1 cellular context compared by ENCODE assay signal in the genomic region with DNA sequence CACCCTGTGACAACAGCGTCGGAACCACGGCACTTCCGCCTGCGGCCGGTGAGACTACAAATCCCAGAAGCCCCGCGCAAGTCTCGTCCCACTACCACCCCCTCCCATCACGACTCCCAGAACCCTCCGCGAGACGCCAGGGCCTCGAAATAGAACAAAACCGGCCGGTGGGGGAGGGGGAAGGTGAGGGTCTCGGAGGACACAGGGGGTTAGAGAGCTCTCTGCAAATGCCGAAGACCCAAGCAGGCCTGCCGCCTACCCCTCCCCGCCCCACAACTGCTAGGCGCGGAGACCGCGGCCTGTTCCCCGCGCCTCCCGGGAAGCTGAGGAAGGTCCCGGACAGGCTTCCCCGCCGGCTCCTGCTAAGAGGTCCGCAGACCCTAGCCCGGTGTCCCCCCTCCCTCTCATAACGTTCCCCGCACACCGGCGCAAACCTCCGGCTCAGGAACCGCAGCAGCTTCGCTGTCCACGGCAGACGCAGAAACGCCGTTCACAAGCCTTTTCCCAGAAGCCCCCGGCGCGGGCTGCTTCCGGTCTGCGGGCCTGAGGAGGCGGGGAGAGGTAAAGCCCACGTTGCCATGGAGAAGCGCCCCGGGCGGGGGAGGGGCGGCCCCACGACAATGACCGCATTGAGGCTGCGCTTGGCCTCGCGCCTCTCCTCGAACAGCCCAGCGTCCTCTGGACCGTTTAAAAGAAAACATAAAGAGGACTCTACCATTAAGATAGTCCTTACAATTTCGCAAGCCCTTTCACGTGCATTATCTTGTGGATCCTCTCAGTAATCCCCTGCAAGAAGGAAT.
TF ChIP-seq lines count a peak whose summit lies in the region.

A gene (minus strand): TSS at position 485 of the 800 bp plus-strand sequence. CDS start 3,770 bp downstream, outside the sequence.

TF ChIP-seq in HepG2, 621 proteins besides CTCF, POLR2A, EP300 and RAD21 (continued from another document and continues in another):
- TF ChIP-seq, protein P1, sequence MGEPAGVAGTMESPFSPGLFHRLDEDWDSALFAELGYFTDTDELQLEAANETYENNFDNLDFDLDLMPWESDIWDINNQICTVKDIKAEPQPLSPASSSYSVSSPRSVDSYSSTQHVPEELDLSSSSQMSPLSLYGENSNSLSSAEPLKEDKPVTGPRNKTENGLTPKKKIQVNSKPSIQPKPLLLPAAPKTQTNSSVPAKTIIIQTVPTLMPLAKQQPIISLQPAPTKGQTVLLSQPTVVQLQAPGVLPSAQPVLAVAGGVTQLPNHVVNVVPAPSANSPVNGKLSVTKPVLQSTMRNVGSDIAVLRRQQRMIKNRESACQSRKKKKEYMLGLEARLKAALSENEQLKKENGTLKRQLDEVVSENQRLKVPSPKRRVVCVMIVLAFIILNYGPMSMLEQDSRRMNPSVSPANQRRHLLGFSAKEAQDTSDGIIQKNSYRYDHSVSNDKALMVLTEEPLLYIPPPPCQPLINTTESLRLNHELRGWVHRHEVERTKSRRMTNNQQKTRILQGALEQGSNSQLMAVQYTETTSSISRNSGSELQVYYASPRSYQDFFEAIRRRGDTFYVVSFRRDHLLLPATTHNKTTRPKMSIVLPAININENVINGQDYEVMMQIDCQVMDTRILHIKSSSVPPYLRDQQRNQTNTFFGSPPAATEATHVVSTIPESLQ (CRISPR knock-in tag; conservative IDR thresholded peaks at IDR 0.05), result no peak
- TF ChIP-seq, protein P2, sequence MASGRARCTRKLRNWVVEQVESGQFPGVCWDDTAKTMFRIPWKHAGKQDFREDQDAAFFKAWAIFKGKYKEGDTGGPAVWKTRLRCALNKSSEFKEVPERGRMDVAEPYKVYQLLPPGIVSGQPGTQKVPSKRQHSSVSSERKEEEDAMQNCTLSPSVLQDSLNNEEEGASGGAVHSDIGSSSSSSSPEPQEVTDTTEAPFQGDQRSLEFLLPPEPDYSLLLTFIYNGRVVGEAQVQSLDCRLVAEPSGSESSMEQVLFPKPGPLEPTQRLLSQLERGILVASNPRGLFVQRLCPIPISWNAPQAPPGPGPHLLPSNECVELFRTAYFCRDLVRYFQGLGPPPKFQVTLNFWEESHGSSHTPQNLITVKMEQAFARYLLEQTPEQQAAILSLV (CRISPR knock-in tag; IDR thresholded peaks at IDR 0.05; ENCODE audit: borderline replicate concordance), result peak; percentile 51; the same call in 1 of the 2 replicates
- TF ChIP-seq ZNF562 (CRISPR knock-in tag; IDR thresholded peaks at IDR 0.05; ENCODE audit: borderline replicate concordance) (no peak), ZNF468 (CRISPR knock-in tag; IDR thresholded peaks at IDR 0.05) (no peak), SMC3 (IDR thresholded peaks at IDR 0.05; ENCODE audit: low read length) (no peak), ZNF557 (CRISPR knock-in tag; IDR thresholded peaks at IDR 0.05) (0 out of 2 replicates have a peak, but pooled peaks have one; percentile 43), ZNF670 (CRISPR knock-in tag; IDR thresholded peaks at IDR 0.05; ENCODE audit: borderline replicate concordance) (0 out of 2 replicates have a peak, but pooled peaks have one; percentile 56), MEIS1 (CRISPR knock-in tag; IDR thresholded peaks at IDR 0.05; ENCODE audit: borderline replicate concordance) (peak; percentile 93), ZNF549 (CRISPR knock-in tag; IDR thresholded peaks at IDR 0.05) (no peak), BRD4 (CRISPR knock-in tag; IDR thresholded peaks at IDR 0.05) (peak; percentile 70), ZNF550 (CRISPR knock-in tag; IDR thresholded peaks at IDR 0.05; ENCODE audit: borderline replicate concordance) (no peak), ZNF780A (CRISPR knock-in tag; IDR thresholded peaks at IDR 0.05) (no peak), PHF8 (CRISPR knock-in tag; IDR thresholded peaks at IDR 0.05) (peak; percentile 94), MAF1 (CRISPR knock-in tag; IDR thresholded peaks at IDR 0.05; ENCODE audit: borderline replicate concordance) (peak; percentile 39; the same call in 1 of the 2 replicates), SKI (IDR thresholded peaks at IDR 0.05; ENCODE audit: partially characterized antibody) (peak; percentile 25), ZSCAN21 (CRISPR knock-in tag; IDR thresholded peaks at IDR 0.05; ENCODE audit: borderline replicate concordance) (no peak), ZMAT3 (CRISPR knock-in tag; conservative IDR thresholded peaks at IDR 0.05) (peak; percentile 44; the same call in 1 of the 2 replicates), SMAD3 (CRISPR knock-in tag; IDR thresholded peaks at IDR 0.05) (peak; percentile 51), ZBTB20 (CRISPR knock-in tag; IDR thresholded peaks at IDR 0.05; ENCODE audit: borderline replicate concordance, low read depth) (peak; percentile 35; the same call in 1 of the 2 replicates), HDAC1 (CRISPR knock-in tag; IDR thresholded peaks at IDR 0.05) (peak; percentile 67), BORCS8-MEF2B (CRISPR knock-in tag; IDR thresholded peaks at IDR 0.05) (no peak), ZNF44 (CRISPR knock-in tag; IDR thresholded peaks at IDR 0.05) (peak; percentile 30; the same call in 1 of the 2 replicates), SOX13 (IDR thresholded peaks at IDR 0.05) (no peak), SOX13 (CRISPR knock-in tag; conservative IDR thresholded peaks at IDR 0.05 in 1 of 2, IDR thresholded peaks at IDR 0.05 in 1 of 2) (peak in 1 of 2 experiments; percentile 76; a peak in 2 of 4 replicates), IRF2 (CRISPR knock-in tag; IDR thresholded peaks at IDR 0.05) (0 out of 2 replicates have a peak, but pooled peaks have one; percentile 66), TCF7 (IDR thresholded peaks at IDR 0.05; ENCODE audit: low read depth) (no peak), ZNF451 (CRISPR knock-in tag; IDR thresholded peaks at IDR 0.05) (no peak)
- TF ChIP-seq, protein P3, sequence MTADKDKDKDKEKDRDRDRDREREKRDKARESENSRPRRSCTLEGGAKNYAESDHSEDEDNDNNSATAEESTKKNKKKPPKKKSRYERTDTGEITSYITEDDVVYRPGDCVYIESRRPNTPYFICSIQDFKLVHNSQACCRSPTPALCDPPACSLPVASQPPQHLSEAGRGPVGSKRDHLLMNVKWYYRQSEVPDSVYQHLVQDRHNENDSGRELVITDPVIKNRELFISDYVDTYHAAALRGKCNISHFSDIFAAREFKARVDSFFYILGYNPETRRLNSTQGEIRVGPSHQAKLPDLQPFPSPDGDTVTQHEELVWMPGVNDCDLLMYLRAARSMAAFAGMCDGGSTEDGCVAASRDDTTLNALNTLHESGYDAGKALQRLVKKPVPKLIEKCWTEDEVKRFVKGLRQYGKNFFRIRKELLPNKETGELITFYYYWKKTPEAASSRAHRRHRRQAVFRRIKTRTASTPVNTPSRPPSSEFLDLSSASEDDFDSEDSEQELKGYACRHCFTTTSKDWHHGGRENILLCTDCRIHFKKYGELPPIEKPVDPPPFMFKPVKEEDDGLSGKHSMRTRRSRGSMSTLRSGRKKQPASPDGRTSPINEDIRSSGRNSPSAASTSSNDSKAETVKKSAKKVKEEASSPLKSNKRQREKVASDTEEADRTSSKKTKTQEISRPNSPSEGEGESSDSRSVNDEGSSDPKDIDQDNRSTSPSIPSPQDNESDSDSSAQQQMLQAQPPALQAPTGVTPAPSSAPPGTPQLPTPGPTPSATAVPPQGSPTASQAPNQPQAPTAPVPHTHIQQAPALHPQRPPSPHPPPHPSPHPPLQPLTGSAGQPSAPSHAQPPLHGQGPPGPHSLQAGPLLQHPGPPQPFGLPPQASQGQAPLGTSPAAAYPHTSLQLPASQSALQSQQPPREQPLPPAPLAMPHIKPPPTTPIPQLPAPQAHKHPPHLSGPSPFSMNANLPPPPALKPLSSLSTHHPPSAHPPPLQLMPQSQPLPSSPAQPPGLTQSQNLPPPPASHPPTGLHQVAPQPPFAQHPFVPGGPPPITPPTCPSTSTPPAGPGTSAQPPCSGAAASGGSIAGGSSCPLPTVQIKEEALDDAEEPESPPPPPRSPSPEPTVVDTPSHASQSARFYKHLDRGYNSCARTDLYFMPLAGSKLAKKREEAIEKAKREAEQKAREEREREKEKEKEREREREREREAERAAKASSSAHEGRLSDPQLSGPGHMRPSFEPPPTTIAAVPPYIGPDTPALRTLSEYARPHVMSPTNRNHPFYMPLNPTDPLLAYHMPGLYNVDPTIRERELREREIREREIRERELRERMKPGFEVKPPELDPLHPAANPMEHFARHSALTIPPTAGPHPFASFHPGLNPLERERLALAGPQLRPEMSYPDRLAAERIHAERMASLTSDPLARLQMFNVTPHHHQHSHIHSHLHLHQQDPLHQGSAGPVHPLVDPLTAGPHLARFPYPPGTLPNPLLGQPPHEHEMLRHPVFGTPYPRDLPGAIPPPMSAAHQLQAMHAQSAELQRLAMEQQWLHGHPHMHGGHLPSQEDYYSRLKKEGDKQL (CRISPR knock-in tag; IDR thresholded peaks at IDR 0.05; ENCODE audit: low read depth), result peak; percentile 25; the same call in 1 of the 2 replicates
- TF ChIP-seq, protein P4, sequence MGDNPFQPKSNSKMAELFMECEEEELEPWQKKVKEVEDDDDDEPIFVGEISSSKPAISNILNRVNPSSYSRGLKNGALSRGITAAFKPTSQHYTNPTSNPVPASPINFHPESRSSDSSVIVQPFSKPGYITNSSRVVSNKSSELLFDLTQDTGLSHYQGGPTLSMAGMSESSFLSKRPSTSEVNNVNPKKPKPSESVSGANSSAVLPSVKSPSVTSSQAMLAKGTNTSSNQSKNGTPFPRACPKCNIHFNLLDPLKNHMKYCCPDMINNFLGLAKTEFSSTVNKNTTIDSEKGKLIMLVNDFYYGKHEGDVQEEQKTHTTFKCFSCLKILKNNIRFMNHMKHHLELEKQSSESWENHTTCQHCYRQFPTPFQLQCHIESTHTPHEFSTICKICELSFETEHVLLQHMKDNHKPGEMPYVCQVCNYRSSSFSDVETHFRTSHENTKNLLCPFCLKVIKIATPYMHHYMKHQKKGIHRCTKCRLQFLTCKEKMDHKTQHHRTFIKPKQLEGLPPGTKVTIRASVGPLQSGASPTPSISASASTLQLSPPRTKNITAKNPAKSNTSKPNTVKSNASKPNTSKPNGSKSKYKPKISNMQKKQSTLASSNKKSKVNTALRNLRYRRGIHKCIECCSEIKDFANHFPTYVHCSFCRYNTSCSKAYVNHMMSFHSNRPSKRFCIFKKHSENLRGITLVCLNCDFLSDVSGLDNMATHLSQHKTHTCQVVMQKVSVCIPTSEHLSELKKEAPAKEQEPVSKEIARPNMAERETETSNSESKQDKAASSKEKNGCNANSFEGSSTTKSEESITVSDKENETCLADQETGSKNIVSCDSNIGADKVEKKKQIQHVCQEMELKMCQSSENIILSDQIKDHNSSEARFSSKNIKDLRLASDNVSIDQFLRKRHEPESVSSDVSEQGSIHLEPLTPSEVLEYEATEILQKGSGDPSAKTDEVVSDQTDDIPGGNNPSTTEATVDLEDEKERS (CRISPR knock-in tag; IDR thresholded peaks at IDR 0.05), result no peak
- TF ChIP-seq, protein P5, sequence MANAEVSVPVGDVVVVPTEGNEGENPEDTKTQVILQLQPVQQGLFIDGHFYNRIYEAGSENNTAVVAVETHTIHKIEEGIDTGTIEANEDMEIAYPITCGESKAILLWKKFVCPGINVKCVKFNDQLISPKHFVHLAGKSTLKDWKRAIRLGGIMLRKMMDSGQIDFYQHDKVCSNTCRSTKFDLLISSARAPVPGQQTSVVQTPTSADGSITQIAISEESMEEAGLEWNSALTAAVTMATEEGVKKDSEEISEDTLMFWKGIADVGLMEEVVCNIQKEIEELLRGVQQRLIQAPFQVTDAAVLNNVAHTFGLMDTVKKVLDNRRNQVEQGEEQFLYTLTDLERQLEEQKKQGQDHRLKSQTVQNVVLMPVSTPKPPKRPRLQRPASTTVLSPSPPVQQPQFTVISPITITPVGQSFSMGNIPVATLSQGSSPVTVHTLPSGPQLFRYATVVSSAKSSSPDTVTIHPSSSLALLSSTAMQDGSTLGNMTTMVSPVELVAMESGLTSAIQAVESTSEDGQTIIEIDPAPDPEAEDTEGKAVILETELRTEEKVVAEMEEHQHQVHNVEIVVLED (CRISPR knock-in tag; IDR thresholded peaks at IDR 0.05; ENCODE audit: borderline replicate concordance), result peak; percentile 82
- TF ChIP-seq, protein P6, sequence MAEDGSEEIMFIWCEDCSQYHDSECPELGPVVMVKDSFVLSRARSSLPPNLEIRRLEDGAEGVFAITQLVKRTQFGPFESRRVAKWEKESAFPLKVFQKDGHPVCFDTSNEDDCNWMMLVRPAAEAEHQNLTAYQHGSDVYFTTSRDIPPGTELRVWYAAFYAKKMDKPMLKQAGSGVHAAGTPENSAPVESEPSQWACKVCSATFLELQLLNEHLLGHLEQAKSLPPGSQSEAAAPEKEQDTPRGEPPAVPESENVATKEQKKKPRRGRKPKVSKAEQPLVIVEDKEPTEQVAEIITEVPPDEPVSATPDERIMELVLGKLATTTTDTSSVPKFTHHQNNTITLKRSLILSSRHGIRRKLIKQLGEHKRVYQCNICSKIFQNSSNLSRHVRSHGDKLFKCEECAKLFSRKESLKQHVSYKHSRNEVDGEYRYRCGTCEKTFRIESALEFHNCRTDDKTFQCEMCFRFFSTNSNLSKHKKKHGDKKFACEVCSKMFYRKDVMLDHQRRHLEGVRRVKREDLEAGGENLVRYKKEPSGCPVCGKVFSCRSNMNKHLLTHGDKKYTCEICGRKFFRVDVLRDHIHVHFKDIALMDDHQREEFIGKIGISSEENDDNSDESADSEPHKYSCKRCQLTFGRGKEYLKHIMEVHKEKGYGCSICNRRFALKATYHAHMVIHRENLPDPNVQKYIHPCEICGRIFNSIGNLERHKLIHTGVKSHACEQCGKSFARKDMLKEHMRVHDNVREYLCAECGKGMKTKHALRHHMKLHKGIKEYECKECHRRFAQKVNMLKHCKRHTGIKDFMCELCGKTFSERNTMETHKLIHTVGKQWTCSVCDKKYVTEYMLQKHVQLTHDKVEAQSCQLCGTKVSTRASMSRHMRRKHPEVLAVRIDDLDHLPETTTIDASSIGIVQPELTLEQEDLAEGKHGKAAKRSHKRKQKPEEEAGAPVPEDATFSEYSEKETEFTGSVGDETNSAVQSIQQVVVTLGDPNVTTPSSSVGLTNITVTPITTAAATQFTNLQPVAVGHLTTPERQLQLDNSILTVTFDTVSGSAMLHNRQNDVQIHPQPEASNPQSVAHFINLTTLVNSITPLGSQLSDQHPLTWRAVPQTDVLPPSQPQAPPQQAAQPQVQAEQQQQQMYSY (CRISPR knock-in tag; IDR thresholded peaks at IDR 0.05), result 0 out of 2 replicates have a peak, but pooled peaks have one; percentile 25
- TF ChIP-seq, protein P7, sequence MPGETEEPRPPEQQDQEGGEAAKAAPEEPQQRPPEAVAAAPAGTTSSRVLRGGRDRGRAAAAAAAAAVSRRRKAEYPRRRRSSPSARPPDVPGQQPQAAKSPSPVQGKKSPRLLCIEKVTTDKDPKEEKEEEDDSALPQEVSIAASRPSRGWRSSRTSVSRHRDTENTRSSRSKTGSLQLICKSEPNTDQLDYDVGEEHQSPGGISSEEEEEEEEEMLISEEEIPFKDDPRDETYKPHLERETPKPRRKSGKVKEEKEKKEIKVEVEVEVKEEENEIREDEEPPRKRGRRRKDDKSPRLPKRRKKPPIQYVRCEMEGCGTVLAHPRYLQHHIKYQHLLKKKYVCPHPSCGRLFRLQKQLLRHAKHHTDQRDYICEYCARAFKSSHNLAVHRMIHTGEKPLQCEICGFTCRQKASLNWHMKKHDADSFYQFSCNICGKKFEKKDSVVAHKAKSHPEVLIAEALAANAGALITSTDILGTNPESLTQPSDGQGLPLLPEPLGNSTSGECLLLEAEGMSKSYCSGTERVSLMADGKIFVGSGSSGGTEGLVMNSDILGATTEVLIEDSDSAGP (CRISPR knock-in tag; IDR thresholded peaks at IDR 0.05; ENCODE audit: borderline replicate concordance), result peak; percentile 90; the same call in 1 of the 2 replicates
- TF ChIP-seq, protein P8, sequence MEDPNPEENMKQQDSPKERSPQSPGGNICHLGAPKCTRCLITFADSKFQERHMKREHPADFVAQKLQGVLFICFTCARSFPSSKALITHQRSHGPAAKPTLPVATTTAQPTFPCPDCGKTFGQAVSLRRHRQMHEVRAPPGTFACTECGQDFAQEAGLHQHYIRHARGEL (CRISPR knock-in tag; IDR thresholded peaks at IDR 0.05), result 0 out of 2 replicates have a peak, but pooled peaks have one; percentile 9
